1 cellular context compared by ENCODE assay signal in genomic region chr13:53064721-53065120, GRCh38.
TF ChIP-seq lines count a peak whose summit lies in the region.

No MANE protein-coding gene starts in this region.

TF ChIP-seq in GM23338, 12 proteins besides CTCF, POLR2A, EP300 and RAD21 (continued from another document):
- TF ChIP-seq NANOG (IDR thresholded peaks at IDR 0.05; ENCODE audit: borderline replicate concordance) (no peak), STAT1 (IDR thresholded peaks at IDR 0.05; ENCODE audit: unreplicated experiment) (no peak), EZH2phosphoT487 (IDR thresholded peaks at IDR 0.05; ENCODE audit: unreplicated experiment) (no peak), JUNB (IDR thresholded peaks at IDR 0.05; ENCODE audit: unreplicated experiment) (no peak), ZNF114 (CRISPR knock-in tag; IDR thresholded peaks at IDR 0.05) (no peak), ZNF331 (CRISPR knock-in tag; IDR thresholded peaks at IDR 0.05; ENCODE audit: low read depth) (no peak), EZH2 (IDR thresholded peaks at IDR 0.05; ENCODE audit: low read depth, unreplicated experiment) (no peak), ETS1 (IDR thresholded peaks at IDR 0.05) (no peak), REST (IDR thresholded peaks at IDR 0.05; ENCODE audit: unreplicated experiment) (no peak), CREB1 (CRISPR knock-in tag; IDR thresholded peaks at IDR 0.05; ENCODE audit: low read depth) (no peak)
